ENCODE assay signal across 8 cellular contexts in genomic region chr2:128090909-128091690, GRCh38. TPM values are rescaled to one million over a fixed set of nuclear protein-coding genes. Genes with fewer than 3 reads are reported as not detected.
A peak's percentile ranks its signal among the peaks of the same experiment; 100 is the strongest.
DNase-seq lines count a peak whose midpoint lies in the region; ATAC-seq, FAIRE-seq and TF ChIP-seq lines count a peak whose summit lies in the region.

UGGT1 (plus strand) TSS chr2:128091200; CDS start chr2:128091358, 158 bp downstream.

- DNase-seq in ACHN = peak; percentile 98
- peak; percentile 99 for DNase-seq in NCI-H2227 (lab: John Stamatoyannopoulos, UW; ENCODE audit: unreplicated experiment)
- DNase-seq in WERI-Rb-1 = peak; percentile 95
- DNase-seq in bronchial epithelial cell (ENCODE audit: low read depth) = peak; percentile 94
- DNase-seq in iPS-NIHi11 (ENCODE audit: low spot score) = peak; percentile 98
- DNase-seq in small intestine = peak; percentile 99

- H3K9me3 ChIP-seq in WERI-Rb-1 (ENCODE audit: severe bottlenecking) = no peaks in the 10 kb centered on the region
- no peaks in the 10 kb centered on the region for H3K9me3 ChIP-seq in small intestine (ENCODE audit: control insufficient read depth, low read depth)

- H3K27ac ChIP-seq in WERI-Rb-1 (peak within 1 kb of the TSS; percentile 81), small intestine (ENCODE audit: low read depth in 1 of 2, low read length in 1 of 2) (peak within 1 kb of the TSS; percentile 65 to 86)

- H3K27me3 ChIP-seq in WERI-Rb-1 (ENCODE audit: insufficient read depth, low read depth, severe bottlenecking) (no peaks in the 10 kb centered on the region), bronchial epithelial cell (ENCODE audit: control insufficient read depth, insufficient read depth, low read length) (no peaks in the 10 kb centered on the region), small intestine (ENCODE audit: control insufficient read depth in 2 of 2, insufficient read depth in 2 of 2, low read length in 2 of 2) (no peaks in the 10 kb centered on the region)

- TF ChIP-seq CTCF in WERI-Rb-1 (IDR thresholded peaks at IDR 0.05; ENCODE audit: low read depth, low read length) = no peak
- TF ChIP-seq CTCF in bronchial epithelial cell (IDR thresholded peaks at IDR 0.05; ENCODE audit: insufficient read depth, low read length, severe bottlenecking) = no peak

- no peak for FAIRE-seq in bronchial epithelial cell (lab: Jason Lieb, UNC)
- no peak for FAIRE-seq in small intestine (lab: Jason Lieb, UNC)

- H3K4me1 ChIP-seq in small intestine (ENCODE audit: control insufficient read depth in 2 of 2, insufficient read depth in 1 of 2, low read depth in 1 of 2, low read length in 1 of 2) = no peaks in the 10 kb centered on the region

- H3K4me3 ChIP-seq in WERI-Rb-1 (ENCODE audit: low read depth, low read length) (peak within 1 kb of the TSS; percentile 80), bronchial epithelial cell (ENCODE audit: low read depth, low read length) (peak within 1 kb of the TSS; percentile 100), small intestine (ENCODE audit: low read depth in 1 of 2, low read length in 2 of 2) (peak within 1 kb of the TSS; percentile 64 to 83)

- in situ Hi-C loops in ACHN (cut with HindIII; ENCODE audit: low pct_ligation_motif_present, low pct_unique_long_range_greater_than_20kb, low sequenced_read_pairs) = no loop called here

- ATAC-seq in GM18873 (IDR thresholded peaks at IDR 0.05; ENCODE audit: low FRiP score, unreplicated experiment) (peak; percentile 90), HG03139 (IDR thresholded peaks at IDR 0.05; ENCODE audit: unreplicated experiment) (peak; percentile 92)

- WGBS in small intestine, 3 donors = 0% methylated on average over 58 to 59 of the region's 59 CpGs

- peaks cover 10% of the 10 kb centered on the region for H3K36me3 ChIP-seq in WERI-Rb-1
- peaks cover 2% of the 10 kb centered on the region for H3K36me3 ChIP-seq in bronchial epithelial cell (ENCODE audit: control insufficient read depth, insufficient read depth, low read length)
- no peaks in the 10 kb centered on the region for H3K36me3 ChIP-seq in small intestine (ENCODE audit: control insufficient read depth in 2 of 2, insufficient read depth in 2 of 2, low read length in 2 of 2)

RNA-seq across cellular contexts. Expression of gene UGGT1, which starts in this region (rescaled TPM):
- total RNA-seq in bronchial epithelial cell = 41.2 and 49.8 TPM in 2 replicates
- 10 to 100 TPM in 1 of 3 donors, 1 to 10 TPM in 2; 3.8 to 18.3 (median 7.3) TPM for polyA plus RNA-seq in small intestine

Comparison
In these comparisons a context has a peak if more than half of its experiments do, and no peak if none do; other contexts are left out.
1. Peak in every context shown above with its lines: DNase-seq, ATAC-seq, H3K4me3 ChIP-seq and H3K27ac ChIP-seq.